In the genomic region with DNA sequence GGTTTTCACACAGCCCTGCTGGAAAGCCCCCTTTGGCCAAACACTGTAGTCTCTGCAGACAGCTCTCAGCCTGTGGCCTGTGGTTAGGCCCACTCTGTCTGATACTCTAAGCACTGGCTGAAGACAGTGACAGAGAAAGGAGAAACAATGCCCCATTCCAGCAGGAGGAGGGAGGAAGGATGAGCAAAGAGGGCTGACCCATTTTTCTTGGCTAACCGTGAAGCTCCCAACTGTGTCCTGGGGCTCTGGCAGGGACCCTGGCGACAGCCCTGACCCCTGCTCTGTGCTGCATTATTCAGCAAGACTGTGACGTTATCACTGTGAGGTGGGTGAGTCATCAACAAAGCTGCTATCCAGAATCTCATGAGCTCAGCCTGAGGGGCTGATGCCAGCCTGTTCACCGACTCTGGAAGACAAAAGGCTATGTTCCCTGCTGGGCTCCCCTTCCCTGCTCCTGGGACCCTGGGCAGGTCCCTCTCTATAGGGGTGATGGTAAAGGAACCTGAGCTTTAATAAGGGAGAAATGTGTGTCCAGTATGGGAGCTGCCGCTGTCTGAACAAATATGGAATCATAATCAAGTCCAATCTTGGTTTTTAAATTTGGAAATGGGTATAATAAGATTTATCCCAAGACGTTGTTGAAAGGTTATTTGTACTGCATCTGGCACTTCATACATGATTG, we compare ENCODE assay signal across 8 cellular contexts.
DNase-seq lines count a peak whose midpoint lies in the region; ATAC-seq and TF ChIP-seq lines count a peak whose summit lies in the region.

No MANE protein-coding gene starts in this region.

- DNase-seq in AG10803 (ENCODE audit: low read depth) (peak; percentile 53), astrocyte of the cerebellum (ENCODE audit: low read depth) (peak; percentile 64), medulla oblongata (ENCODE audit: extremely low spot score) (peak; percentile 72), NCI-H2081 (lab: John Stamatoyannopoulos, UW) (no peak), KBM-7 (no peak)

- ATAC-seq in HG02759 (IDR thresholded peaks at IDR 0.05; ENCODE audit: unreplicated experiment): peak; percentile 69
- no peak for ATAC-seq in GM21515 (IDR thresholded peaks at IDR 0.05; ENCODE audit: unreplicated experiment)
- ATAC-seq in GM21737 (IDR thresholded peaks at IDR 0.05; ENCODE audit: unreplicated experiment): no peak

- no peak overlapping the region for H3K4me3 ChIP-seq in AG10803 (ENCODE audit: low read length)
- H3K4me3 ChIP-seq in astrocyte of the cerebellum (ENCODE audit: low read depth, low read length): no peak overlapping the region

- in situ Hi-C loops in astrocyte of the cerebellum (cut with HindIII; ENCODE audit: low sequenced_read_pairs) (no loop called here), KBM-7 (cut with MboI; ENCODE audit: low pct_unique_long_range_greater_than_20kb, low sequenced_read_pairs) (no loop called here)

- TF ChIP-seq CTCF in AG10803 (conservative IDR thresholded peaks at IDR 0.05; ENCODE audit: low read length) (no peak), astrocyte of the cerebellum (IDR thresholded peaks at IDR 0.05; ENCODE audit: low read depth, low read length, missing control alignments) (no peak)

Comparison
In these comparisons a context has a peak if more than half of its experiments do, and no peak if none do; other contexts are left out.
1. DNase-seq: peak in AG10803 (single experiment), astrocyte of the cerebellum (single experiment) and medulla oblongata (single experiment); none in NCI-H2081 (0 of 2) and KBM-7 (single experiment).